Comparison of ENCODE assay signal across 12 cellular contexts in the genomic region with DNA sequence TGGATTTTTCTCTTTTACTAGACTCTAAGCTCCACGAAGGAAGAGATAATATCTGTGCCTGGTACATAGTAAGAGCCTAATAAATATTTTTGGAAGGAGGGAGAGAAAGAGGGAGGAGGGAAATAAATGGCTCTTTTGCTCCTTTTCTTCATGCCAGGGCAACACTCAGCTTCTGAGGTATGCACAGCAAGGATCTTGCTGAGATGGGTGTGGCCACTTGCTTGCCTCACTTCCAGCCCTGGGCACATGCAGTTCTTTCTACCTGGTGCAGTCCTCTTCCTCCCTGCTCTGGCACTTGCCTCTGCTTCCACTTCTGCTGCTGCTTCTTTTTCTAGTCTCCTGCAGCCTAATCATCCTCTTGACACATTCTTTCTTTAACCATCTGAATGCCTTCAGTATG.
DNase-seq lines count a peak whose midpoint lies in the region; ATAC-seq and TF ChIP-seq lines count a peak whose summit lies in the region.
"Had no signal": no experiment of that assay in that cellular context is flagged by ENCODE, and none has a peak within 500 bp of the region (broad histone marks: within the 10 kb centered on the region; RNA-seq: fewer than 3 reads in every experiment).

No MANE protein-coding gene starts in this region.

- no peaks in the 10 kb centered on the region for H3K4me1 ChIP-seq in prostate gland (replicated peaks)
- H3K4me1 ChIP-seq in SJCRH30: peaks cover 32% of the 10 kb centered on the region
- H3K4me1 ChIP-seq: BLaER1 had no signal

- no peaks in the 10 kb centered on the region for H3K9me3 ChIP-seq in prostate gland
- H3K9me3 ChIP-seq in SJCRH30 (replicated peaks): peaks cover 6% of the 10 kb centered on the region
- H3K9me3 ChIP-seq: BLaER1 had no signal

- H3K27ac ChIP-seq in prostate gland (peak overlapping the region in 1 of 2 donors; percentile 30), SJCRH30 (no peak overlapping the region; the same call in 1 of the 2 replicates)
- H3K27ac ChIP-seq: BLaER1 had no signal

- no peaks in the 10 kb centered on the region for H3K27me3 ChIP-seq in prostate gland (replicated peaks; ENCODE audit: insufficient read depth)
- no peaks in the 10 kb centered on the region for H3K27me3 ChIP-seq in SJCRH30
- H3K27me3 ChIP-seq: BLaER1 had no signal

- H3K4me3 ChIP-seq in fibroblast of villous mesenchyme (ENCODE audit: low read depth, low read length) (no peak overlapping the region), prostate gland (no peak overlapping the region), SJCRH30 (no peak overlapping the region)
- H3K4me3 ChIP-seq: BLaER1 had no signal

- ATAC-seq in SK-N-SH treated with all-trans-retinoic acid at 6 μM for 48 hours (peak; percentile 30; the same call in 2 of the 3 replicates), HG02870 (IDR thresholded peaks at IDR 0.05; ENCODE audit: unreplicated experiment) (no peak), GM19395 (IDR thresholded peaks at IDR 0.05; ENCODE audit: unreplicated experiment) (no peak)
- ATAC-seq: activated CD4-positive, CD25-positive, alpha-beta regulatory T cell treated with anti-CD3 and anti-CD28 coated beads, Interleukin-2, amount 50 U/mL, for 24 hours had no signal

- 11% methylated on average over 1 of the region's 1 CpG for WGBS in prostate gland

- H3K36me3 ChIP-seq in prostate gland: no peaks in the 10 kb centered on the region
- no peaks in the 10 kb centered on the region for H3K36me3 ChIP-seq in SJCRH30
- H3K36me3 ChIP-seq: BLaER1 had no signal

- intact Hi-C loops in prostate gland (cut with DNase I): loop anchor here (10.0 kb wide), 1 partner anchor 70 kb away; no protein-coding TSS in a partner anchor

- TF ChIP-seq CTCF in fibroblast of villous mesenchyme (IDR thresholded peaks at IDR 0.05; ENCODE audit: insufficient read depth, low read depth, low read length) (no peak), prostate gland (IDR thresholded peaks at IDR 0.05) (no peak)

- no peak for TF ChIP-seq POLR2A in prostate gland (IDR thresholded peaks at IDR 0.05)

- DNase-seq in AG08396 (ENCODE audit: low spot score) (peak; percentile 43), fibroblast of villous mesenchyme (ENCODE audit: low read depth) (peak; percentile 46), prostate gland (ENCODE audit: low spot score) (peak; percentile 77), SJCRH30 (no peak)
- DNase-seq in activated CD4-positive, CD25-positive, alpha-beta regulatory T cell (lab: John Stamatoyannopoulos, UW): no peak
- DNase-seq: activated naive CD4-positive, alpha-beta T cell treated with anti-CD3 and anti-CD28 coated beads, Interleukin-2, amount 10 ng/mL, durations not matched to agents 7 days and 5 days; stimulated activated CD4-positive, alpha-beta T cell treated with anti-CD3 and anti-CD28 coated beads, Interleukin-1b, Interleukin-23, amount 100 ng/mL, for 48 hours had no signal

TF ChIP-seq in SK-N-SH treated with all-trans-retinoic acid at 6 μM for 48 hours, 23 proteins besides CTCF, POLR2A, EP300 and RAD21:
- TF ChIP-seq ZFP3 (CRISPR knock-in tag; IDR thresholded peaks at IDR 0.05): no peak
- TF ChIP-seq CSDC2 (CRISPR knock-in tag; IDR thresholded peaks at IDR 0.05): no peak
- TF ChIP-seq TOX (CRISPR knock-in tag; IDR thresholded peaks at IDR 0.05; ENCODE audit: borderline replicate concordance): no peak
- TF ChIP-seq, protein P1, sequence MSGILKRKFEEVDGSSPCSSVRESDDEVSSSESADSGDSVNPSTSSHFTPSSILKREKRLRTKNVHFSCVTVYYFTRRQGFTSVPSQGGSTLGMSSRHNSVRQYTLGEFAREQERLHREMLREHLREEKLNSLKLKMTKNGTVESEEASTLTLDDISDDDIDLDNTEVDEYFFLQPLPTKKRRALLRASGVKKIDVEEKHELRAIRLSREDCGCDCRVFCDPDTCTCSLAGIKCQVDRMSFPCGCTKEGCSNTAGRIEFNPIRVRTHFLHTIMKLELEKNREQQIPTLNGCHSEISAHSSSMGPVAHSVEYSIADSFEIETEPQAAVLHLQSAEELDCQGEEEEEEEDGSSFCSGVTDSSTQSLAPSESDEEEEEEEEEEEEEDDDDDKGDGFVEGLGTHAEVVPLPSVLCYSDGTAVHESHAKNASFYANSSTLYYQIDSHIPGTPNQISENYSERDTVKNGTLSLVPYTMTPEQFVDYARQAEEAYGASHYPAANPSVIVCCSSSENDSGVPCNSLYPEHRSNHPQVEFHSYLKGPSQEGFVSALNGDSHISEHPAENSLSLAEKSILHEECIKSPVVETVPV (CRISPR knock-in tag; IDR thresholded peaks at IDR 0.05): no peak
- TF ChIP-seq, protein P2, sequence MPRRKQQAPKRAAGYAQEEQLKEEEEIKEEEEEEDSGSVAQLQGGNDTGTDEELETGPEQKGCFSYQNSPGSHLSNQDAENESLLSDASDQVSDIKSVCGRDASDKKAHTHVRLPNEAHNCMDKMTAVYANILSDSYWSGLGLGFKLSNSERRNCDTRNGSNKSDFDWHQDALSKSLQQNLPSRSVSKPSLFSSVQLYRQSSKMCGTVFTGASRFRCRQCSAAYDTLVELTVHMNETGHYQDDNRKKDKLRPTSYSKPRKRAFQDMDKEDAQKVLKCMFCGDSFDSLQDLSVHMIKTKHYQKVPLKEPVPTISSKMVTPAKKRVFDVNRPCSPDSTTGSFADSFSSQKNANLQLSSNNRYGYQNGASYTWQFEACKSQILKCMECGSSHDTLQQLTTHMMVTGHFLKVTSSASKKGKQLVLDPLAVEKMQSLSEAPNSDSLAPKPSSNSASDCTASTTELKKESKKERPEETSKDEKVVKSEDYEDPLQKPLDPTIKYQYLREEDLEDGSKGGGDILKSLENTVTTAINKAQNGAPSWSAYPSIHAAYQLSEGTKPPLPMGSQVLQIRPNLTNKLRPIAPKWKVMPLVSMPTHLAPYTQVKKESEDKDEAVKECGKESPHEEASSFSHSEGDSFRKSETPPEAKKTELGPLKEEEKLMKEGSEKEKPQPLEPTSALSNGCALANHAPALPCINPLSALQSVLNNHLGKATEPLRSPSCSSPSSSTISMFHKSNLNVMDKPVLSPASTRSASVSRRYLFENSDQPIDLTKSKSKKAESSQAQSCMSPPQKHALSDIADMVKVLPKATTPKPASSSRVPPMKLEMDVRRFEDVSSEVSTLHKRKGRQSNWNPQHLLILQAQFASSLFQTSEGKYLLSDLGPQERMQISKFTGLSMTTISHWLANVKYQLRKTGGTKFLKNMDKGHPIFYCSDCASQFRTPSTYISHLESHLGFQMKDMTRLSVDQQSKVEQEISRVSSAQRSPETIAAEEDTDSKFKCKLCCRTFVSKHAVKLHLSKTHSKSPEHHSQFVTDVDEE (CRISPR knock-in tag; IDR thresholded peaks at IDR 0.05): no peak
- no peak for TF ChIP-seq ZNF565 (CRISPR knock-in tag; conservative IDR thresholded peaks at IDR 0.05; ENCODE audit: low read depth)
- TF ChIP-seq ZNF8 (CRISPR knock-in tag; IDR thresholded peaks at IDR 0.05): no peak
- no peak for TF ChIP-seq ESRRG (CRISPR knock-in tag; IDR thresholded peaks at IDR 0.05)
- no peak for TF ChIP-seq PATZ1 (CRISPR knock-in tag; IDR thresholded peaks at IDR 0.05; ENCODE audit: borderline replicate concordance)
- no peak for TF ChIP-seq ISL1 (CRISPR knock-in tag; IDR thresholded peaks at IDR 0.05)
- no peak for TF ChIP-seq BACH2 (CRISPR knock-in tag; IDR thresholded peaks at IDR 0.05; ENCODE audit: borderline replicate concordance)
- no peak for TF ChIP-seq CREB5 (CRISPR knock-in tag; IDR thresholded peaks at IDR 0.05; ENCODE audit: low read depth)

Comparison
In these comparisons a context has a peak if more than half of its experiments do, and no peak if none do; other contexts are left out.
1. DNase-seq: peak in AG08396 (single experiment), fibroblast of villous mesenchyme (single experiment) and prostate gland (single experiment); none in SJCRH30 (0 of 2) and activated CD4-positive, CD25-positive, alpha-beta regulatory T cell (0 of 4).